25 cellular contexts compared by ENCODE assay signal in genomic region chr16:4519274-4520058, GRCh38. TPM values are rescaled to one million over a fixed set of nuclear protein-coding genes. Genes with fewer than 3 reads are reported as not detected.
DNase-seq lines count a peak whose midpoint lies in the region; ATAC-seq, FAIRE-seq and TF ChIP-seq lines count a peak whose summit lies in the region.
"Had no signal": no experiment of that assay in that cellular context is flagged by ENCODE, and none has a peak within 500 bp of the region (broad histone marks: within the 10 kb centered on the region; RNA-seq: fewer than 3 reads in every experiment).

No MANE protein-coding gene starts in this region.

- H3K36me3 Mint-ChIP-seq in WTC11: no peaks in the 10 kb centered on the region
- peaks cover 0 to 8% (median 0%) of the 10 kb centered on the region in 3 donors for H3K36me3 Mint-ChIP-seq in naive thymus-derived CD8-positive, alpha-beta T cell

- FAIRE-seq in D721Med (lab: Jason Lieb, UNC): no peak
- FAIRE-seq: A204.1, pancreas had no signal

- CTCF ChIA-PET in WTC11 (lab: Charles Lee): interaction anchor here (1.6 to 2.7 kb wide), 9 partner anchors 9 to 163 kb away, joined by 5 to 115 read pairs (median 19); no protein-coding TSS in a partner anchor

- H3K27ac Mint-ChIP-seq in WTC11: peak overlapping the region; percentile 27; the same call in 1 of the 2 replicates
- peak overlapping the region in 8 of 10 donors; percentile 36 to 85 (median 67) for H3K27ac Mint-ChIP-seq in naive thymus-derived CD8-positive, alpha-beta T cell
- H3K27ac Mint-ChIP-seq: memory B cell; T-helper 1 cell treated with Interleukin-12 subunit alpha and Interleukin-12 subunit beta and Interleukin-4 antibody, amounts not matched to agents 30 μg/mL and 1 μg/mL, for 36 hours had no signal

- H3K9me3 Mint-ChIP-seq in WTC11: no peaks in the 10 kb centered on the region
- H3K9me3 Mint-ChIP-seq in naive thymus-derived CD8-positive, alpha-beta T cell: no peaks in the 10 kb centered on the region
- H3K9me3 Mint-ChIP-seq: central memory CD8-positive, alpha-beta T cell; memory B cell; T-helper 1 cell treated with Interleukin-12 subunit alpha and Interleukin-12 subunit beta and Interleukin-4 antibody, amounts not matched to agents 30 μg/mL and 1 μg/mL, for 36 hours had no signal

- H3K4me3 Mint-ChIP-seq in WTC11: no peak overlapping the region
- H3K4me3 Mint-ChIP-seq in naive thymus-derived CD8-positive, alpha-beta T cell: no peak overlapping the region
- H3K4me3 Mint-ChIP-seq: central memory CD8-positive, alpha-beta T cell; memory B cell; T-helper 1 cell treated with Interleukin-12 subunit alpha and Interleukin-12 subunit beta and Interleukin-4 antibody, amounts not matched to agents 30 μg/mL and 1 μg/mL, for 36 hours had no signal

- peaks cover 52% of the 10 kb centered on the region for H3K4me1 Mint-ChIP-seq in WTC11
- peaks cover 28 to 52% (median 45%) of the 10 kb centered on the region in 4 donors for H3K4me1 Mint-ChIP-seq in naive thymus-derived CD8-positive, alpha-beta T cell

- TF ChIP-seq CTCF in D721Med (IDR thresholded peaks at IDR 0.05; ENCODE audit: insufficient read depth, missing control alignments) (no peak), WTC11 (IDR thresholded peaks at IDR 0.05) (no peak)

- no peak for ATAC-seq in WTC11
- no peak for ATAC-seq in naive thymus-derived CD8-positive, alpha-beta T cell
- ATAC-seq: esophagus mucosa, gastrocnemius medialis, pancreas, sciatic nerve had no signal

- DNase-seq in NCI-H146 (lab: John Stamatoyannopoulos, UW): peak; percentile 29
- DNase-seq in NCI-H146 treated with DMSO at 0.1 percent for 48 hours (lab: John Stamatoyannopoulos, UW; ENCODE audit: unreplicated experiment): no peak
- peak; percentile 72 for DNase-seq in D721Med (ENCODE audit: insufficient read length, low spot score)
- DNase-seq in WTC11 (ENCODE audit: low spot score): no peak
- DNase-seq in naive thymus-derived CD8-positive, alpha-beta T cell: no peak
- DNase-seq in SW 1271 (lab: John Stamatoyannopoulos, UW): no peak
- no peak for DNase-seq in cardiac septum (ENCODE audit: low spot score)
- DNase-seq in SKM-1 (lab: John Stamatoyannopoulos, UW; ENCODE audit: unreplicated experiment): no peak
- DNase-seq: activated T-cell treated with anti-CD3 and anti-CD28 coated beads, Interleukin-2, amount 50 U/mL, for 1 hour; DND-41; gastrocnemius medialis; KBM-7; NCI-H2029; NCI-H526; OCI-M1; pancreas; SHP77; stomach had no signal

- no peaks in the 10 kb centered on the region for H3K27me3 Mint-ChIP-seq in WTC11 (ENCODE audit: low read depth)
- no peaks in the 10 kb centered on the region for H3K27me3 Mint-ChIP-seq in naive thymus-derived CD8-positive, alpha-beta T cell
- H3K27me3 Mint-ChIP-seq: central memory CD8-positive, alpha-beta T cell; memory B cell had no signal

- intact Hi-C loops in cardiac septum (cut with DNase I): no loop called here

- POLR2A ChIA-PET in WTC11 (lab: Charles Lee): interaction anchor here (0.9 kb wide), 1 partner anchor 95 kb away, joined by 3 read pairs; no protein-coding TSS in a partner anchor
- POLR2A ChIA-PET in naive thymus-derived CD8-positive, alpha-beta T cell (lab: Charles Lee): no interaction called here

TF ChIP-seq in WTC11, 78 proteins besides CTCF, POLR2A, EP300 and RAD21:
- TF ChIP-seq ZNF317 (CRISPR knock-in tag; IDR thresholded peaks at IDR 0.05; ENCODE audit: borderline replicate concordance, low read depth): no peak
- no peak for TF ChIP-seq ZNF512 (CRISPR knock-in tag; IDR thresholded peaks at IDR 0.05; ENCODE audit: borderline replicate concordance)
- TF ChIP-seq CREB1 (CRISPR knock-in tag; IDR thresholded peaks at IDR 0.05): no peak
- TF ChIP-seq GABPB1 (CRISPR knock-in tag; IDR thresholded peaks at IDR 0.05): no peak
- TF ChIP-seq ZNF232 (CRISPR knock-in tag; IDR thresholded peaks at IDR 0.05): no peak
- TF ChIP-seq NFYB (CRISPR knock-in tag; conservative IDR thresholded peaks at IDR 0.05; ENCODE audit: low read depth): no peak
- no peak for TF ChIP-seq NFATC4 (CRISPR knock-in tag; IDR thresholded peaks at IDR 0.05)
- TF ChIP-seq ZNF121 (CRISPR knock-in tag; IDR thresholded peaks at IDR 0.05): no peak
- TF ChIP-seq SP1 (CRISPR knock-in tag; conservative IDR thresholded peaks at IDR 0.05): no peak
- no peak for TF ChIP-seq ZNF396 (CRISPR knock-in tag; IDR thresholded peaks at IDR 0.05; ENCODE audit: borderline replicate concordance)

RNA-seq across cellular contexts. Expression of gene CDIP1, which starts 19.1 kb away (rescaled TPM):
- total RNA-seq in WTC11 (2021) (68.9 to 79.2 TPM (median 78.9 TPM) in 3 replicates), cardiac septum (42.1 TPM)
- 10 to 100 TPM; 23.4 to 25.5 TPM for total RNA-seq in naive thymus-derived CD8-positive, alpha-beta T cell
- polyA plus RNA-seq in naive thymus-derived CD8-positive, alpha-beta T cell: 10 to 100 TPM; 18.2 to 25.3 (median 25.0) TPM

RNA-seq across cellular contexts. Expression of gene C16orf96, which starts 36.7 kb away (rescaled TPM):
- total RNA-seq in WTC11 (2021) (1.3 to 2.1 TPM (median 1.5 TPM) in 3 replicates), cardiac septum (0.11 TPM)
- total RNA-seq in naive thymus-derived CD8-positive, alpha-beta T cell: under 1 TPM; 0.38 to 0.52 TPM
- under 1 TPM in 2 of 3 donors, not detected in 1; 0.07 to 0.08 TPM for polyA plus RNA-seq in naive thymus-derived CD8-positive, alpha-beta T cell
- total RNA-seq: ureter had no signal
- polyA plus RNA-seq: stomach had no signal

RNA-seq across cellular contexts. Expression of gene HMOX2, which starts 43.3 kb away (rescaled TPM):
- total RNA-seq in WTC11 (2021) (29.5 to 42.6 TPM (median 31.1 TPM) in 3 replicates), cardiac septum (69.1 TPM)
- total RNA-seq in naive thymus-derived CD8-positive, alpha-beta T cell: 10 to 100 TPM; 64.3 to 71.9 TPM
- 100 to 1,000 TPM; 123 to 210 (median 145) TPM for polyA plus RNA-seq in naive thymus-derived CD8-positive, alpha-beta T cell

RNA-seq across cellular contexts. Expression of gene NMRAL1, which starts 45.0 kb away (rescaled TPM):
- total RNA-seq in WTC11 (2021): 68.1 to 77.6 TPM (median 69.5 TPM) in 3 replicates
- 10 to 100 TPM; 53.7 to 63.1 TPM for total RNA-seq in naive thymus-derived CD8-positive, alpha-beta T cell
- 10 to 100 TPM; 52.3 to 67.9 (median 62.9) TPM for polyA plus RNA-seq in naive thymus-derived CD8-positive, alpha-beta T cell
- 7.3 TPM for total RNA-seq in cardiac septum

Comparison
In these comparisons a context has a peak if more than half of its experiments do, and no peak if none do; other contexts are left out.
1. DNase-seq: peak in NCI-H146 (single experiment) and D721Med (single experiment); none in NCI-H146 treated with DMSO at 0.1 percent for 48 hours (single experiment), WTC11 (single experiment), naive thymus-derived CD8-positive, alpha-beta T cell (0 of 10), SW 1271 (0 of 2), cardiac septum (single experiment) and SKM-1 (single experiment).